In the genomic region with DNA sequence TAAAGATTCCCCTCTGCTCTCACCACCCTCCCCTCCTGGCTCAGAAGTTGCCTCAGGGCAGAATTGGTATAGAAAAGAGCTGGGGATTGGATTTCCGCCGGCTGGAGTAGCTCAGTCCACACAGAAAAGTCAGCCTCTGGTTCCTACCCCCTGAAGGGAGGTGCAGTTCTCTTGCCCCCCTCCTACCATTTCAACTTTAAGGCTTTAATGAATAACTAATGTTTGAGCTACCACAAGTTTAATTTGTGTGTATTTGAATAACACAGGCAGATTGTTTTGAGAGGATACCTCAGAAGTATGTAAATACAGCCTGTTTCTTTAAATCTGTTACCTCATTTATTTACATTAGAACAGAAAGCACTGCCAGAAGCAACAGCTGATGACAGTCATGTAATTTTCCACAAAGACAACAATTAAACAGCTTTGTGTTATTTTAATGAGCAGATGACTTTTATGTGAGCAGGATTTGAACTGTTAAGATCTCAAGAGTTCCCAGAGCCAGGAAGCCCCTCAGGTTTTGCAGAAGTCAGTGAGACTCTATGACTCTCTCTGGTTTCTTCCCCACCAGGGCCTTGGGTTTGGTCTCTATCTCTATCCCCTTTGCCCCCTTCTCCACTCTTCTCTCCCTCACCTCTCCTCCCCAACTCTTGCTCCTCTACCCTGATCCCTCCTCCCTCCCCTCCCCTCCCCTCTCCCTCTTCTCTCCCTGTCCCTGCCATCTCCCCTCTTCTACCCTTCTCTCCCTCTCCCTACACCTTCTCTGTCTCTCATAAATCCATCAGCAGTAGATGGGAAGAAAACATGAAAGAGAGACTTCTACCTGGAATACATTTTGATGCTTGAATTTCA, we compare ENCODE assay signal across 2 cellular contexts.
TF ChIP-seq lines count a peak whose summit lies in the region.

No MANE protein-coding gene starts in this region.

TF ChIP-seq in K562, 482 proteins besides CTCF, POLR2A, EP300 and RAD21 (continued from another document and continues in another):
- TF ChIP-seq, protein P1, sequence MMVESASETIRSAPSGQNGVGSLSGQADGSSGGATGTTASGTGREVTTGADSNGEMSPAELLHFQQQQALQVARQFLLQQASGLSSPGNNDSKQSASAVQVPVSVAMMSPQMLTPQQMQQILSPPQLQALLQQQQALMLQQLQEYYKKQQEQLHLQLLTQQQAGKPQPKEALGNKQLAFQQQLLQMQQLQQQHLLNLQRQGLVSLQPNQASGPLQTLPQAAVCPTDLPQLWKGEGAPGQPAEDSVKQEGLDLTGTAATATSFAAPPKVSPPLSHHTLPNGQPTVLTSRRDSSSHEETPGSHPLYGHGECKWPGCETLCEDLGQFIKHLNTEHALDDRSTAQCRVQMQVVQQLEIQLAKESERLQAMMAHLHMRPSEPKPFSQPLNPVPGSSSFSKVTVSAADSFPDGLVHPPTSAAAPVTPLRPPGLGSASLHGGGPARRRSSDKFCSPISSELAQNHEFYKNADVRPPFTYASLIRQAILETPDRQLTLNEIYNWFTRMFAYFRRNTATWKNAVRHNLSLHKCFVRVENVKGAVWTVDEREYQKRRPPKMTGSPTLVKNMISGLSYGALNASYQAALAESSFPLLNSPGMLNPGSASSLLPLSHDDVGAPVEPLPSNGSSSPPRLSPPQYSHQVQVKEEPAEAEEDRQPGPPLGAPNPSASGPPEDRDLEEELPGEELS (CRISPR knock-in tag; IDR thresholded peaks at IDR 0.05; ENCODE audit: borderline replicate concordance): no peak
- no peak for TF ChIP-seq MCM7 (IDR thresholded peaks at IDR 0.05)
- TF ChIP-seq ZNF77 (CRISPR knock-in tag; IDR thresholded peaks at IDR 0.05): no peak
- TF ChIP-seq CREB1 (IDR thresholded peaks at IDR 0.05): no peak
- no peak for TF ChIP-seq CREB1 (CRISPR knock-in tag; IDR thresholded peaks at IDR 0.05)
- no peak for TF ChIP-seq ETV5 (CRISPR knock-in tag; IDR thresholded peaks at IDR 0.05; ENCODE audit: low read depth)
- TF ChIP-seq KLF16 (IDR thresholded peaks at IDR 0.05): no peak
- TF ChIP-seq ZNF280B (CRISPR knock-in tag; IDR thresholded peaks at IDR 0.05): no peak
- TF ChIP-seq SIN3A (IDR thresholded peaks at IDR 0.05; ENCODE audit: borderline replicate concordance in 2 of 2, control insufficient read depth in 1 of 2, low read depth in 2 of 2, low read length in 2 of 2): no peak
- TF ChIP-seq NR3C1 (CRISPR knock-in tag; IDR thresholded peaks at IDR 0.05): no peak
- TF ChIP-seq IFI16 (CRISPR knock-in tag; IDR thresholded peaks at IDR 0.05): no peak
- TF ChIP-seq SRSF9 (IDR thresholded peaks at IDR 0.05; ENCODE audit: borderline replicate concordance, low read depth, low read length): no peak
- no peak for TF ChIP-seq E2F8 (IDR thresholded peaks at IDR 0.05; ENCODE audit: low read depth, partially characterized antibody)
- no peak for TF ChIP-seq ZFP36 (IDR thresholded peaks at IDR 0.05; ENCODE audit: low read depth, low read length, partially characterized antibody)
- TF ChIP-seq ZNF121 (CRISPR knock-in tag; conservative IDR thresholded peaks at IDR 0.05): no peak
- TF ChIP-seq, protein P2, sequence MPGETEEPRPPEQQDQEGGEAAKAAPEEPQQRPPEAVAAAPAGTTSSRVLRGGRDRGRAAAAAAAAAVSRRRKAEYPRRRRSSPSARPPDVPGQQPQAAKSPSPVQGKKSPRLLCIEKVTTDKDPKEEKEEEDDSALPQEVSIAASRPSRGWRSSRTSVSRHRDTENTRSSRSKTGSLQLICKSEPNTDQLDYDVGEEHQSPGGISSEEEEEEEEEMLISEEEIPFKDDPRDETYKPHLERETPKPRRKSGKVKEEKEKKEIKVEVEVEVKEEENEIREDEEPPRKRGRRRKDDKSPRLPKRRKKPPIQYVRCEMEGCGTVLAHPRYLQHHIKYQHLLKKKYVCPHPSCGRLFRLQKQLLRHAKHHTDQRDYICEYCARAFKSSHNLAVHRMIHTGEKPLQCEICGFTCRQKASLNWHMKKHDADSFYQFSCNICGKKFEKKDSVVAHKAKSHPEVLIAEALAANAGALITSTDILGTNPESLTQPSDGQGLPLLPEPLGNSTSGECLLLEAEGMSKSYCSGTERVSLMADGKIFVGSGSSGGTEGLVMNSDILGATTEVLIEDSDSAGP (CRISPR knock-in tag; IDR thresholded peaks at IDR 0.05): peak; percentile 87
- no peak for TF ChIP-seq ZNF175 (CRISPR knock-in tag; IDR thresholded peaks at IDR 0.05; ENCODE audit: low read depth)
- TF ChIP-seq ZNF445 (CRISPR knock-in tag; IDR thresholded peaks at IDR 0.05; ENCODE audit: low read depth): no peak
- no peak for TF ChIP-seq SREBF2 (CRISPR knock-in tag; IDR thresholded peaks at IDR 0.05)
- TF ChIP-seq GATAD2A (IDR thresholded peaks at IDR 0.05): no peak

TF ChIP-seq in HepG2, 621 proteins besides CTCF, POLR2A, EP300 and RAD21 (continued from another document and continues in another):
- TF ChIP-seq, protein P3, sequence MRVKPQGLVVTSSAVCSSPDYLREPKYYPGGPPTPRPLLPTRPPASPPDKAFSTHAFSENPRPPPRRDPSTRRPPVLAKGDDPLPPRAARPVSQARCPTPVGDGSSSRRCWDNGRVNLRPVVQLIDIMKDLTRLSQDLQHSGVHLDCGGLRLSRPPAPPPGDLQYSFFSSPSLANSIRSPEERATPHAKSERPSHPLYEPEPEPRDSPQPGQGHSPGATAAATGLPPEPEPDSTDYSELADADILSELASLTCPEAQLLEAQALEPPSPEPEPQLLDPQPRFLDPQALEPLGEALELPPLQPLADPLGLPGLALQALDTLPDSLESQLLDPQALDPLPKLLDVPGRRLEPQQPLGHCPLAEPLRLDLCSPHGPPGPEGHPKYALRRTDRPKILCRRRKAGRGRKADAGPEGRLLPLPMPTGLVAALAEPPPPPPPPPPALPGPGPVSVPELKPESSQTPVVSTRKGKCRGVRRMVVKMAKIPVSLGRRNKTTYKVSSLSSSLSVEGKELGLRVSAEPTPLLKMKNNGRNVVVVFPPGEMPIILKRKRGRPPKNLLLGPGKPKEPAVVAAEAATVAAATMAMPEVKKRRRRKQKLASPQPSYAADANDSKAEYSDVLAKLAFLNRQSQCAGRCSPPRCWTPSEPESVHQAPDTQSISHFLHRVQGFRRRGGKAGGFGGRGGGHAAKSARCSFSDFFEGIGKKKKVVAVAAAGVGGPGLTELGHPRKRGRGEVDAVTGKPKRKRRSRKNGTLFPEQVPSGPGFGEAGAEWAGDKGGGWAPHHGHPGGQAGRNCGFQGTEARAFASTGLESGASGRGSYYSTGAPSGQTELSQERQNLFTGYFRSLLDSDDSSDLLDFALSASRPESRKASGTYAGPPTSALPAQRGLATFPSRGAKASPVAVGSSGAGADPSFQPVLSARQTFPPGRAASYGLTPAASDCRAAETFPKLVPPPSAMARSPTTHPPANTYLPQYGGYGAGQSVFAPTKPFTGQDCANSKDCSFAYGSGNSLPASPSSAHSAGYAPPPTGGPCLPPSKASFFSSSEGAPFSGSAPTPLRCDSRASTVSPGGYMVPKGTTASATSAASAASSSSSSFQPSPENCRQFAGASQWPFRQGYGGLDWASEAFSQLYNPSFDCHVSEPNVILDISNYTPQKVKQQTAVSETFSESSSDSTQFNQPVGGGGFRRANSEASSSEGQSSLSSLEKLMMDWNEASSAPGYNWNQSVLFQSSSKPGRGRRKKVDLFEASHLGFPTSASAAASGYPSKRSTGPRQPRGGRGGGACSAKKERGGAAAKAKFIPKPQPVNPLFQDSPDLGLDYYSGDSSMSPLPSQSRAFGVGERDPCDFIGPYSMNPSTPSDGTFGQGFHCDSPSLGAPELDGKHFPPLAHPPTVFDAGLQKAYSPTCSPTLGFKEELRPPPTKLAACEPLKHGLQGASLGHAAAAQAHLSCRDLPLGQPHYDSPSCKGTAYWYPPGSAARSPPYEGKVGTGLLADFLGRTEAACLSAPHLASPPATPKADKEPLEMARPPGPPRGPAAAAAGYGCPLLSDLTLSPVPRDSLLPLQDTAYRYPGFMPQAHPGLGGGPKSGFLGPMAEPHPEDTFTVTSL (CRISPR knock-in tag; IDR thresholded peaks at IDR 0.05; ENCODE audit: borderline replicate concordance): no peak
- TF ChIP-seq ZKSCAN5 (CRISPR knock-in tag; IDR thresholded peaks at IDR 0.05) (peak; percentile 67; the same call in 1 of the 2 replicates), ZNF510 (CRISPR knock-in tag; IDR thresholded peaks at IDR 0.05; ENCODE audit: low read depth) (no peak), ZFP82 (CRISPR knock-in tag; IDR thresholded peaks at IDR 0.05; ENCODE audit: borderline replicate concordance) (no peak), ZFP90 (CRISPR knock-in tag; IDR thresholded peaks at IDR 0.05; ENCODE audit: borderline replicate concordance) (no peak), MEIS2 (CRISPR knock-in tag; IDR thresholded peaks at IDR 0.05) (no peak), ZNF468 (CRISPR knock-in tag; IDR thresholded peaks at IDR 0.05) (no peak), TBX3 (IDR thresholded peaks at IDR 0.05; ENCODE audit: borderline replicate concordance) (no peak; the same call in 1 of the 2 replicates), NR3C1 (CRISPR knock-in tag; IDR thresholded peaks at IDR 0.05) (no peak), TAF15 (IDR thresholded peaks at IDR 0.05; ENCODE audit: low read depth, low read length, poor library complexity, severe bottlenecking) (no peak), RAD51 (IDR thresholded peaks at IDR 0.05; ENCODE audit: borderline replicate concordance) (no peak), SP4 (CRISPR knock-in tag; IDR thresholded peaks at IDR 0.05) (no peak), MEIS1 (CRISPR knock-in tag; IDR thresholded peaks at IDR 0.05; ENCODE audit: borderline replicate concordance) (no peak), MLLT10 (CRISPR knock-in tag; IDR thresholded peaks at IDR 0.05) (no peak), KIAA2018 (CRISPR knock-in tag; IDR thresholded peaks at IDR 0.05; ENCODE audit: borderline replicate concordance) (no peak), GFI1 (CRISPR knock-in tag; IDR thresholded peaks at IDR 0.05; ENCODE audit: borderline replicate concordance) (peak; percentile 67; the same call in 1 of the 2 replicates), FOXK2 (IDR thresholded peaks at IDR 0.05) (no peak), DNMT3B (CRISPR knock-in tag; conservative IDR thresholded peaks at IDR 0.05) (no peak), ZNF253 (CRISPR knock-in tag; IDR thresholded peaks at IDR 0.05; ENCODE audit: borderline replicate concordance) (no peak), CHCHD3 (CRISPR knock-in tag; IDR thresholded peaks at IDR 0.05) (no peak), ZNF691 (CRISPR knock-in tag; IDR thresholded peaks at IDR 0.05; ENCODE audit: borderline replicate concordance, low read depth) (no peak)
- TF ChIP-seq, protein P4, sequence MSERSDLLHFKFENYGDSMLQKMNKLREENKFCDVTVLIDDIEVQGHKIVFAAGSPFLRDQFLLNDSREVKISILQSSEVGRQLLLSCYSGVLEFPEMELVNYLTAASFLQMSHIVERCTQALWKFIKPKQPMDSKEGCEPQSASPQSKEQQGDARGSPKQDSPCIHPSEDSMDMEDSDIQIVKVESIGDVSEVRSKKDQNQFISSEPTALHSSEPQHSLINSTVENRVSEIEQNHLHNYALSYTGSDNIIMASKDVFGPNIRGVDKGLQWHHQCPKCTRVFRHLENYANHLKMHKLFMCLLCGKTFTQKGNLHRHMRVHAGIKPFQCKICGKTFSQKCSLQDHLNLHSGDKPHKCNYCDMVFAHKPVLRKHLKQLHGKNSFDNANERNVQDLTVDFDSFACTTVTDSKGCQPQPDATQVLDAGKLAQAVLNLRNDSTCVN (CRISPR knock-in tag; IDR thresholded peaks at IDR 0.05; ENCODE audit: borderline replicate concordance): no peak
